ENCODE assay signal across 13 cellular contexts in genomic region chr10:100697070-100697469, GRCh38. TPM values are rescaled to one million over a fixed set of nuclear protein-coding genes. Genes with fewer than 3 reads are reported as not detected.
DNase-seq lines count a peak whose midpoint lies in the region; ATAC-seq and TF ChIP-seq lines count a peak whose summit lies in the region.
"Had no signal": no experiment of that assay in that cellular context is flagged by ENCODE, and none has a peak within 500 bp of the region (broad histone marks: within the 10 kb centered on the region; RNA-seq: fewer than 3 reads in every experiment).

No MANE protein-coding gene starts in this region.

- H3K4me1 Mint-ChIP-seq in naive thymus-derived CD8-positive, alpha-beta T cell, result peaks cover 0 to 8% (median 0%) of the 10 kb centered on the region in 4 donors
- H3K4me1 Mint-ChIP-seq: immature natural killer cell had no signal

- POLR2A ChIA-PET in naive thymus-derived CD8-positive, alpha-beta T cell (lab: Charles Lee), result no interaction called here

- TF ChIP-seq CTCF in astrocyte of the spinal cord (IDR thresholded peaks at IDR 0.05; ENCODE audit: low read depth, low read length), result no peak
- no peak for TF ChIP-seq CTCF in esophagus muscularis mucosa (IDR thresholded peaks at IDR 0.05)

- no peaks in the 10 kb centered on the region for H3K36me3 ChIP-seq in esophagus muscularis mucosa
- H3K36me3 ChIP-seq: neutrophil, tibial nerve had no signal

- H3K27me3 Mint-ChIP-seq in naive thymus-derived CD8-positive, alpha-beta T cell, result peaks cover 6 to 23% (median 19%) of the 10 kb centered on the region in 5 donors

- H3K4me3 Mint-ChIP-seq in naive thymus-derived CD8-positive, alpha-beta T cell, result no peak overlapping the region
- H3K4me3 Mint-ChIP-seq: activated T-cell treated with anti-CD3 and anti-CD28 coated beads, Interleukin-2, amount 50 U/mL, for 24 hours; immature natural killer cell had no signal

- H3K27ac ChIP-seq in esophagus muscularis mucosa (replicated peaks in 1 of 4), result no peak overlapping the region
- H3K27ac ChIP-seq: neutrophil, tibial nerve had no signal

- peaks cover 0 to 44% (median 2%) of the 10 kb centered on the region in 4 donors for H3K27me3 ChIP-seq in esophagus muscularis mucosa

- H3K36me3 Mint-ChIP-seq in naive thymus-derived CD8-positive, alpha-beta T cell, result no peaks in the 10 kb centered on the region
- H3K36me3 Mint-ChIP-seq: immature natural killer cell had no signal

- 63% methylated on average over 1 of the region's 1 CpG for WGBS in esophagus muscularis mucosa

- peak; percentile 10 for DNase-seq in DMS53 (lab: John Stamatoyannopoulos, UW)
- DNase-seq in DMS53 treated with DMSO at 0.1 percent for 48 hours (lab: John Stamatoyannopoulos, UW; ENCODE audit: unreplicated experiment), result no peak
- DNase-seq in HT-29 (ENCODE audit: low spot score), result peak; percentile 22
- peak; percentile 36 for DNase-seq in astrocyte of the spinal cord (ENCODE audit: low read depth, low spot score)
- DNase-seq in myocyte (ENCODE audit: low read depth), result peak; percentile 35
- no peak for DNase-seq in naive thymus-derived CD8-positive, alpha-beta T cell
- DNase-seq in HPDE6-E6E7 (ENCODE audit: extremely low spot score), result no peak
- DNase-seq in esophagus muscularis mucosa (ENCODE audit: extremely low spot score), result no peak
- DNase-seq: activated T-cell treated with anti-CD3 and anti-CD28 coated beads, Interleukin-2, amount 50 U/mL, for 24 hours; immature natural killer cell; NCI-H510A treated with DMSO at 0.1 percent for 48 hours had no signal

- in situ Hi-C loops in astrocyte of the spinal cord (cut with HindIII; ENCODE audit: low sequenced_read_pairs), result no loop called here

- H3K27ac Mint-ChIP-seq in naive thymus-derived CD8-positive, alpha-beta T cell, result no peak overlapping the region
- H3K27ac Mint-ChIP-seq: immature natural killer cell had no signal

- TF ChIP-seq EP300 in esophagus muscularis mucosa (IDR thresholded peaks at IDR 0.05), result no peak

- H3K4me3 ChIP-seq in astrocyte of the spinal cord (ENCODE audit: low read depth, low read length) (no peak overlapping the region), esophagus muscularis mucosa (no peak overlapping the region)
- H3K4me3 ChIP-seq: tibial nerve had no signal

- intact Hi-C loops in esophagus muscularis mucosa (cut with DNase I), result no loop called here

- H3K4me1 ChIP-seq in esophagus muscularis mucosa, result no peaks in the 10 kb centered on the region
- H3K4me1 ChIP-seq: tibial nerve had no signal

- TF ChIP-seq POLR2A in esophagus muscularis mucosa (IDR thresholded peaks at IDR 0.05; ENCODE audit: low read depth), result no peak

- ATAC-seq in naive thymus-derived CD8-positive, alpha-beta T cell, result no peak

- H3K9me3 ChIP-seq in esophagus muscularis mucosa, result no peaks in the 10 kb centered on the region
- H3K9me3 ChIP-seq: neutrophil, tibial nerve had no signal

- no peaks in the 10 kb centered on the region for H3K9me3 Mint-ChIP-seq in naive thymus-derived CD8-positive, alpha-beta T cell
- H3K9me3 Mint-ChIP-seq: activated T-cell treated with anti-CD3 and anti-CD28 coated beads, Interleukin-2, amount 50 U/mL, for 24 hours; immature natural killer cell had no signal

RNA-seq across cellular contexts. Expression of gene PAX2, which starts 48.3 kb away (rescaled TPM):
- not detected in 2 replicates for total RNA-seq in HT-29 (2014; rRNA removed; shearing (Covaris generic))
- total RNA-seq in myocyte (not detected in 2 replicates), esophagus muscularis mucosa (not detected)
- polyA plus RNA-seq in myocyte (2012), result not detected
- not detected for total RNA-seq in naive thymus-derived CD8-positive, alpha-beta T cell
- polyA plus RNA-seq in naive thymus-derived CD8-positive, alpha-beta T cell, result not detected
- total RNA-seq: tibial nerve had no signal
- polyA plus RNA-seq: immature natural killer cell had no signal

Comparison
In these comparisons a context has a peak if more than half of its experiments do, and no peak if none do; other contexts are left out.
1. DNase-seq: peak in DMS53 (single experiment), HT-29 (single experiment), astrocyte of the spinal cord (single experiment) and myocyte (single experiment); none in DMS53 treated with DMSO at 0.1 percent for 48 hours (single experiment), naive thymus-derived CD8-positive, alpha-beta T cell (0 of 10), HPDE6-E6E7 (single experiment) and esophagus muscularis mucosa (single experiment).